ENCODE assay signal across 22 cellular contexts in the genomic region with DNA sequence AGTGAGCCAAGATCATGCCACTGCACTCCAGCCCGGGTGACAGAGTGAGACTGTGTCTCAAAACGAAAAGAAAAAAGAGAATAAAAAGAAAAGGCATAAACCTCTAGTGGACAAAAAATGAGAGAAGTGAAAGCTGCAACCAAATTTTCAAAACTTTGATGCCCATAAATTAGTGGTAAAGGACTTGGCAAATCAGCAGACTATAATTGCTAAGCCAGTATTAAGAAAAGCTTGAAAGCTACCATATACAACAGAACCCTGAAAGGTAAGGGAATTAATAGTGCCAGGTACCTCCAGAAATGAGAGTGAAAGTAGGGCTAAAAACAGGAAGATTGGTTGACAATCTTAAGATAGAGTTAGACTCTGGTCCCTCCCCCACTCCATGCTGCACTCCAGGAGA. TPM values are rescaled to one million over a fixed set of nuclear protein-coding genes. Genes with fewer than 3 reads are reported as not detected.
"Had no signal": no experiment of that assay in that cellular context is flagged by ENCODE, and none has a peak within 500 bp of the region (broad histone marks: within the 10 kb centered on the region; RNA-seq: fewer than 3 reads in every experiment).

No MANE protein-coding gene starts in this region.

- H3K4me3 Mint-ChIP-seq: activated T-cell treated with anti-CD3 and anti-CD28 coated beads, Interleukin-2, amount 50 U/mL, for 4 hours; memory B cell; natural killer cell treated with Interleukin-12 subunit alpha and Interleukin-12 subunit beta and Interleukin-15 and Interleukin-18, amount 100 ng/mL, for 72 hours had no signal

- H3K27ac ChIP-seq: heart right ventricle, prostate gland, upper lobe of left lung, WERI-Rb-1 had no signal

- H3K9me3 ChIP-seq: prostate gland had no signal

- H3K27me3 ChIP-seq: heart right ventricle, upper lobe of left lung had no signal

- H3K4me1 Mint-ChIP-seq: memory B cell had no signal

- H3K27me3 Mint-ChIP-seq: memory B cell; natural killer cell treated with Interleukin-12 subunit alpha and Interleukin-12 subunit beta and Interleukin-15 and Interleukin-18, amount 100 ng/mL, for 72 hours had no signal

- H3K4me3 ChIP-seq: heart right ventricle, prostate gland, upper lobe of left lung had no signal

- DNase-seq: activated CD4-positive, CD25-positive, alpha-beta regulatory T cell treated with anti-CD3 and anti-CD28 coated beads, Interleukin-2, amount 50 U/mL, for 72 hours; activated CD8-positive, alpha-beta memory T cell treated with anti-CD3 and anti-CD28 coated beads for 24 hours; activated CD8-positive, alpha-beta memory T cell treated with anti-CD3 and anti-CD28 coated beads, Interleukin-2, amount 50 U/mL, for 4 hours; activated naive CD4-positive, alpha-beta T cell treated with Interleukin-2 at 50 U/mL for 16 hours; activated T-cell treated with anti-CD3 and anti-CD28 coated beads, Interleukin-2, amount 50 U/mL, for 4 hours; cerebellar nuclear complex; cortex of kidney; effector CD4-positive, alpha-beta T cell; heart right ventricle; islet precursor cell; left cardiac atrium; stimulated activated CD4-positive, alpha-beta T cell treated with anti-CD3 and anti-CD28 coated beads, Interleukin-4, amount 100 ng/mL, for 1 hour; stimulated activated naive CD8-positive, alpha-beta T cell treated with anti-CD3 and anti-CD28 coated beads, Interleukin-15, Interleukin-2, amounts not matched to agents 100 U/mL and 50 U/mL, for 24 hours; upper lobe of left lung; WERI-Rb-1 had no signal

- ATAC-seq: activated T-cell treated with anti-CD3 and anti-CD28 coated beads, Interleukin-2, amount 50 U/mL, for 4 hours; heart right ventricle; left cardiac atrium; natural killer cell treated with Interleukin-12 subunit alpha and Interleukin-12 subunit beta and Interleukin-15 and Interleukin-18, amount 100 ng/mL, for 72 hours; stimulated activated naive CD8-positive, alpha-beta T cell treated with anti-CD3 and anti-CD28 coated beads, Interleukin-15, Interleukin-2, amounts not matched to agents 100 U/mL and 50 U/mL, for 24 hours had no signal

- H3K36me3 ChIP-seq: prostate gland had no signal

- H3K4me1 ChIP-seq: prostate gland had no signal

- H3K27ac Mint-ChIP-seq: memory B cell had no signal

RNA-seq across cellular contexts. Expression of a gene that starts 32.9 kb away (rescaled TPM):
- total RNA-seq: epithelial cell of proximal tubule had no signal

RNA-seq across cellular contexts. Expression of a gene that starts 49.4 kb away (rescaled TPM):
- total RNA-seq: activated T-cell treated with anti-CD3 and anti-CD28 coated beads, Interleukin-2, amount 50 U/mL, for 4 hours; epithelial cell of proximal tubule; subcutaneous adipose tissue; T-helper 2 cell treated with Interferon-gamma antibody and Interleukin-4, amounts not matched to agents 100 ng/mL and 5 ng/mL, for 36 hours had no signal
- polyA plus RNA-seq: liver had no signal
